Comparison of ENCODE assay signal across 13 cellular contexts in the genomic region with DNA sequence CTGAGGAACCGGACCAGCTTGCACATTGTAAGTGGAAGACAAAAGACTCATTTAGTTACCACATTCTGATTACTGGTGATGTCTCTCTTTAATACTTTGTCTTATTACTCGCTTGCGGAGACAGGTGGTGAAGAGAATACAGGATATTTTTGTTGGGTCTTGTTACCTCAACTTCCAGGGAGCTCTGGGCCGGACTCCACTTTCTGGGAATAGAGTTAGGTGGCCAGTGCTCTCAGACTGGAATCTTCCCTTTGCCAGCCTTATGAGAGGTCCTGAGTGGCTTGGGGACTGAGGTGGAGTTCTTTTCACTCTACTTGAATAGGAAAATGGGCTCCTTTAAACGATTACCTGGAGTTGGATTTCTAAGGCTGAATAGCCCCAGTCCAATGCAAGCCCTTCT. TPM values are rescaled to one million over a fixed set of nuclear protein-coding genes. Genes with fewer than 3 reads are reported as not detected.
DNase-seq lines count a peak whose midpoint lies in the region; ATAC-seq and TF ChIP-seq lines count a peak whose summit lies in the region.
"Had no signal": no experiment of that assay in that cellular context is flagged by ENCODE, and none has a peak within 500 bp of the region (broad histone marks: within the 10 kb centered on the region; RNA-seq: fewer than 3 reads in every experiment).

No MANE protein-coding gene starts in this region.

- H3K27ac ChIP-seq in VCaP (peak overlapping the region; percentile 96; the same call in 1 of the 2 replicates), brain microvascular endothelial cell (no peak overlapping the region)

- H3K27me3 Mint-ChIP-seq in activated T-cell treated with anti-CD3 and anti-CD28 coated beads, Interleukin-2, amount 50 U/mL, for 24 hours, result no peaks in the 10 kb centered on the region
- peaks cover 6% of the 10 kb centered on the region for H3K27me3 Mint-ChIP-seq in glutamatergic neuron (ENCODE audit: unreplicated experiment)

- peak overlapping the region; percentile 70 for H3K4me3 Mint-ChIP-seq in activated T-cell treated with anti-CD3 and anti-CD28 coated beads, Interleukin-2, amount 50 U/mL, for 24 hours
- H3K4me3 Mint-ChIP-seq in glutamatergic neuron (ENCODE audit: unreplicated experiment), result peak overlapping the region; percentile 81
- peak overlapping the region; percentile 69 for H3K4me3 Mint-ChIP-seq in stimulated activated effector memory CD8-positive, alpha-beta T cell treated with anti-CD3 and anti-CD28 coated beads, Interleukin-12 subunit alpha, Interleukin-12 subunit beta, amount 100 ng/mL, for 72 hours

- ATAC-seq in stimulated activated effector memory CD8-positive, alpha-beta T cell treated with anti-CD3 and anti-CD28 coated beads, Interleukin-12 subunit alpha, Interleukin-12 subunit beta, amount 100 ng/mL, for 72 hours, result no peak
- ATAC-seq: mucosa of descending colon had no signal

- H3K36me3 ChIP-seq in brain microvascular endothelial cell (replicated peaks), result no peaks in the 10 kb centered on the region
- H3K36me3 ChIP-seq: cardiac muscle cell had no signal

- no peaks in the 10 kb centered on the region for H3K9me3 Mint-ChIP-seq in activated T-cell treated with anti-CD3 and anti-CD28 coated beads, Interleukin-2, amount 50 U/mL, for 24 hours
- H3K9me3 Mint-ChIP-seq in glutamatergic neuron (ENCODE audit: unreplicated experiment), result peaks cover 3% of the 10 kb centered on the region
- H3K9me3 Mint-ChIP-seq in stimulated activated effector memory CD8-positive, alpha-beta T cell treated with anti-CD3 and anti-CD28 coated beads, Interleukin-12 subunit alpha, Interleukin-12 subunit beta, amount 100 ng/mL, for 72 hours, result no peaks in the 10 kb centered on the region

- no peak for TF ChIP-seq CTCF in VCaP (conservative IDR thresholded peaks at IDR 0.05)
- TF ChIP-seq CTCF in glutamatergic neuron (IDR thresholded peaks at IDR 0.05; ENCODE audit: partially characterized antibody, unreplicated experiment), result no peak
- no peak for TF ChIP-seq CTCF in brain microvascular endothelial cell (IDR thresholded peaks at IDR 0.05; ENCODE audit: low read depth, low read length, missing control alignments)

- in situ Hi-C loops in brain microvascular endothelial cell (cut with HindIII; ENCODE audit: low pct_ligation_motif_present, low sequenced_read_pairs) (no loop called here), G401 (cut with HindIII; ENCODE audit: low sequenced_read_pairs) (no loop called here)

- H3K36me3 Mint-ChIP-seq in activated T-cell treated with anti-CD3 and anti-CD28 coated beads, Interleukin-2, amount 50 U/mL, for 24 hours (ENCODE audit: low read depth), result no peaks in the 10 kb centered on the region
- H3K36me3 Mint-ChIP-seq in glutamatergic neuron (ENCODE audit: unreplicated experiment), result no peaks in the 10 kb centered on the region
- H3K36me3 Mint-ChIP-seq in stimulated activated effector memory CD8-positive, alpha-beta T cell treated with anti-CD3 and anti-CD28 coated beads, Interleukin-12 subunit alpha, Interleukin-12 subunit beta, amount 100 ng/mL, for 72 hours, result peaks cover 17% of the 10 kb centered on the region

- no peaks in the 10 kb centered on the region for H3K27me3 ChIP-seq in brain microvascular endothelial cell (replicated peaks)
- H3K27me3 ChIP-seq: cardiac muscle cell had no signal

- no peak overlapping the region for H3K4me3 ChIP-seq in brain microvascular endothelial cell (ENCODE audit: low read depth, low read length)
- H3K4me3 ChIP-seq: mucosa of descending colon had no signal

- peaks cover 57% of the 10 kb centered on the region for H3K4me1 Mint-ChIP-seq in activated T-cell treated with anti-CD3 and anti-CD28 coated beads, Interleukin-2, amount 50 U/mL, for 24 hours (ENCODE audit: low read depth)
- peaks cover 9% of the 10 kb centered on the region for H3K4me1 Mint-ChIP-seq in glutamatergic neuron (ENCODE audit: low read depth, unreplicated experiment)
- H3K4me1 Mint-ChIP-seq in stimulated activated effector memory CD8-positive, alpha-beta T cell treated with anti-CD3 and anti-CD28 coated beads, Interleukin-12 subunit alpha, Interleukin-12 subunit beta, amount 100 ng/mL, for 72 hours, result peaks cover 44% of the 10 kb centered on the region

- DNase-seq in activated T-cell treated with anti-CD3 and anti-CD28 coated beads, Interleukin-2, amount 50 U/mL, for 24 hours, result no peak
- no peak for DNase-seq in activated T-cell treated with anti-CD3 and anti-CD28 coated beads for 4 hours
- no peak for DNase-seq in glutamatergic neuron
- DNase-seq in stimulated activated effector memory CD8-positive, alpha-beta T cell treated with anti-CD3 and anti-CD28 coated beads, Interleukin-12 subunit alpha, Interleukin-12 subunit beta, amount 100 ng/mL, for 72 hours (ENCODE audit: low spot score in 2 of 2), result no peak
- DNase-seq in brain microvascular endothelial cell, result no peak
- no peak for DNase-seq in G401 (ENCODE audit: low spot score)
- DNase-seq in activated CD4-positive, CD25-positive, alpha-beta regulatory T cell (lab: John Stamatoyannopoulos, UW), result no peak
- DNase-seq: MM.1S; NCI-H82; stimulated activated CD4-positive, alpha-beta T cell treated with anti-CD3 and anti-CD28 coated beads, Interleukin-4, amount 100 ng/mL, for 24 hours had no signal

- peak overlapping the region; percentile 88 for H3K27ac Mint-ChIP-seq in activated T-cell treated with anti-CD3 and anti-CD28 coated beads, Interleukin-2, amount 50 U/mL, for 24 hours
- no peak overlapping the region for H3K27ac Mint-ChIP-seq in glutamatergic neuron (ENCODE audit: unreplicated experiment)
- peak overlapping the region; percentile 95 for H3K27ac Mint-ChIP-seq in stimulated activated effector memory CD8-positive, alpha-beta T cell treated with anti-CD3 and anti-CD28 coated beads, Interleukin-12 subunit alpha, Interleukin-12 subunit beta, amount 100 ng/mL, for 72 hours

RNA-seq across cellular contexts. Expression of gene SPRY4, which starts 33.3 kb away (rescaled TPM):
- 12.5 TPM for total RNA-seq in glutamatergic neuron (ENCODE audit: unreplicated experiment)
- 6.5 and 7.9 TPM in 2 replicates for total RNA-seq in G401 (2014; rRNA removed; shearing (Covaris generic))
